Comparison of ENCODE assay signal across 17 cellular contexts in the genomic region with DNA sequence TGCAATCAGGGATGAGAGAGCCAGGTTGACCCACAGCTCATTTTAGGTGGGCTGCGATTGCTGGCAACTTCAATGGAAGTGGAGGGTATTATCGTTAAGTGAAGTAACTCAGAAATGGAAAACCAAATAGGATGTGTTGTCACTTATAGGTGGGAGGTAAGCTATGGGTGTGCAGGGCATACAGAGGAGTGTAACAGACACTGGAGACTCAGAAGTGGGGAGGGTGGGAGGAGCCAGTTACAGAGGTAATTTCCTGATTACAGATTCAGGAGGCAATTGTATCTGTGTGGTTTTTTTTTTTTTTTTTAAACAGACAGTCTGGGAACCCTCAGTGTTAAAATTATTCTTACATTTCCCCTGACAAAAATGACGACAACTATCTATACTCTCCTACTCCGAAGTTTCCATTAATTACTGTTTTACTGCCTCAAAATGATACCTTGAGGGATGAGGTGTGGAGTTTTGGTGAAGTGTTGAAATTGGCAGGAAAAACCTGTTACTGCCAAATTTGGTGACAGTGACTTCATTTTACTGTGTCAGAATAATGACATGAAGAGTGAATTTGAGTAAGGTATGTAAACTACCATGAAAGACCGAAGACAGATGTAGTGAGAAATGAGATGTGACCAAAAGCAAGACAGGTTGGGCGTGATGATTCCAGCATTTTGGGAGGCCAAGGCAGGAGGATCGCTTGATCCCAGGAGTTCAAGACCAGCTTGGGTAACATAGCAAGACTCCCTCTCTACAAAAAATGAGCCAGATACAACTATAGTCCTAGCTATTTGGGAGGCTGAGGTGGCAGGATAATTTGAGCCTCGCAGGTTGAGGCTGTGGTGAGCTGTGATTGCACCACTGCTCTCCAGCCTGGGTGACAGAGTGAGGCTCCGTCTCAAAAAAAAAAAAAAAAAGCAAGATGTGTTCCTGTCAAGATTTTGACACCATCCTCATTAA.
DNase-seq lines count a peak whose midpoint lies in the region; ATAC-seq and TF ChIP-seq lines count a peak whose summit lies in the region.
"Had no signal": no experiment of that assay in that cellular context is flagged by ENCODE, and none has a peak within 500 bp of the region (broad histone marks: within the 10 kb centered on the region; RNA-seq: fewer than 3 reads in every experiment).

No MANE protein-coding gene starts in this region.

- no peaks in the 10 kb centered on the region for H3K9me3 ChIP-seq in GM23248 (ENCODE audit: low read depth)
- H3K9me3 ChIP-seq: thoracic aorta had no signal

- H3K27ac Mint-ChIP-seq in activated CD4-positive, alpha-beta T cell treated with anti-CD3 and anti-CD28 coated beads, Interleukin-2, amount 10 ng/mL, durations not matched to agents 24 days and 14 days, result peak overlapping the region; percentile 100
- peak overlapping the region; percentile 89 for H3K27ac Mint-ChIP-seq in activated naive CD8-positive, alpha-beta T cell

- POLR2A ChIA-PET in HEK293T (lab: Yijun Ruan, JAX), result no interaction called here

- H3K9me3 Mint-ChIP-seq in activated CD4-positive, alpha-beta T cell treated with anti-CD3 and anti-CD28 coated beads, Interleukin-2, amount 10 ng/mL, durations not matched to agents 24 days and 14 days, result no peaks in the 10 kb centered on the region
- H3K9me3 Mint-ChIP-seq in activated naive CD8-positive, alpha-beta T cell (ENCODE audit: low read depth), result no peaks in the 10 kb centered on the region

- peak; percentile 76 for DNase-seq in activated CD4-positive, alpha-beta T cell treated with anti-CD3 and anti-CD28 coated beads, Interleukin-2, amount 10 ng/mL, durations not matched to agents 24 days and 14 days
- DNase-seq in stimulated activated CD4-positive, alpha-beta T cell treated with anti-CD3 and anti-CD28 coated beads, Interleukin-2, amount 100 ng/mL, for 4 hours (ENCODE audit: low read depth), result peak; percentile 32
- DNase-seq in NCI-H2171 treated with DMSO at 0.1 percent for 48 hours (lab: John Stamatoyannopoulos, UW), result no peak
- no peak for DNase-seq in HEK293T (ENCODE audit: extremely low spot score)
- DNase-seq in C1 segment of cervical spinal cord (lab: John Stamatoyannopoulos, UW), result no peak
- no peak for DNase-seq in GM23248
- DNase-seq: cerebellar nuclear complex, foreskin fibroblast, Karpas-422, NCI-H1436 treated with DMSO at 0.1 percent for 48 hours, NCI-H446 treated with DMSO at 0.1 percent for 48 hours, posterior cingulate gyrus, Right ventricle myocardium superior had no signal

- no peaks in the 10 kb centered on the region for H3K9me2 ChIP-seq in GM23248 (ENCODE audit: insufficient read depth)

- H3K4me1 ChIP-seq in GM23248 (ENCODE audit: insufficient read depth), result no peaks in the 10 kb centered on the region

- no peaks in the 10 kb centered on the region for H3F3A ChIP-seq in GM23248 (ENCODE audit: insufficient read depth)

- H4K20me1 ChIP-seq in GM23248 (ENCODE audit: insufficient read depth), result no peaks in the 10 kb centered on the region

- peak; percentile 50 for ATAC-seq in GM18868 (IDR thresholded peaks at IDR 0.05; ENCODE audit: unreplicated experiment)
- ATAC-seq: left lobe of liver had no signal

- 81 to 100% methylated on average over 3 to 9 of the region's 9 CpGs for WGBS in GM23248 (ENCODE audit: low coverage in 1 of 2, low lambda C conversion rate in 2 of 2, missing lambda C conversion rate in 2 of 2), 2 experiments

- H3K36me3 Mint-ChIP-seq in activated CD4-positive, alpha-beta T cell treated with anti-CD3 and anti-CD28 coated beads, Interleukin-2, amount 10 ng/mL, durations not matched to agents 24 days and 14 days (ENCODE audit: low read depth), result peaks cover 43% of the 10 kb centered on the region
- H3K36me3 Mint-ChIP-seq in activated naive CD8-positive, alpha-beta T cell, result peaks cover 8% of the 10 kb centered on the region

- H3K4me3 ChIP-seq in GM23248, result no peak overlapping the region
- H3K4me3 ChIP-seq: thoracic aorta had no signal

- no peak overlapping the region for H3K27ac ChIP-seq in GM23248
- H3K27ac ChIP-seq: thoracic aorta had no signal

- peaks cover 6% of the 10 kb centered on the region; the same call in 1 of the 2 replicates for H3K36me3 ChIP-seq in GM23248 (ENCODE audit: low read depth)
- H3K36me3 ChIP-seq: thoracic aorta had no signal

- H3K4me3 Mint-ChIP-seq in activated CD4-positive, alpha-beta T cell treated with anti-CD3 and anti-CD28 coated beads, Interleukin-2, amount 10 ng/mL, durations not matched to agents 24 days and 14 days, result peak overlapping the region; percentile 77
- peak overlapping the region; percentile 72 for H3K4me3 Mint-ChIP-seq in activated naive CD8-positive, alpha-beta T cell

- in situ Hi-C loops in GM23248 (cut with MboI), result loop anchor here (25.0 kb wide), 1 partner anchor 89 kb away; no protein-coding TSS in a partner anchor

- CTCF ChIA-PET in HEK293T (lab: Yijun Ruan, JAX), result no interaction called here

- no peaks in the 10 kb centered on the region for H3K27me3 ChIP-seq in GM23248 (replicated peaks; ENCODE audit: insufficient read depth)

- no peak overlapping the region for H3K4me2 ChIP-seq in GM23248 (ENCODE audit: unreplicated experiment)

- H3K27me3 Mint-ChIP-seq in activated CD4-positive, alpha-beta T cell treated with anti-CD3 and anti-CD28 coated beads, Interleukin-2, amount 10 ng/mL, durations not matched to agents 24 days and 14 days, result no peaks in the 10 kb centered on the region
- H3K27me3 Mint-ChIP-seq in activated naive CD8-positive, alpha-beta T cell, result no peaks in the 10 kb centered on the region

- no peak overlapping the region for H3K9ac ChIP-seq in GM23248

- peaks cover 83% of the 10 kb centered on the region for H3K79me2 ChIP-seq in GM23248 (ENCODE audit: insufficient read depth)

- H2AFZ ChIP-seq in GM23248, result no peak overlapping the region

- intact Hi-C loops in activated CD4-positive, alpha-beta T cell treated with anti-CD3 and anti-CD28 coated beads, Interleukin-2, amount 10 ng/mL, durations not matched to agents 24 days and 14 days (cut with micrococcal nuclease), result loop anchor here (1.0 to 5.0 kb wide), 6 partner anchors 10 to 676 kb away; no protein-coding TSS in a partner anchor

- H3K4me1 Mint-ChIP-seq in activated CD4-positive, alpha-beta T cell treated with anti-CD3 and anti-CD28 coated beads, Interleukin-2, amount 10 ng/mL, durations not matched to agents 24 days and 14 days, result peaks cover 46% of the 10 kb centered on the region
- peaks cover 64% of the 10 kb centered on the region for H3K4me1 Mint-ChIP-seq in activated naive CD8-positive, alpha-beta T cell (ENCODE audit: low read depth)

TF ChIP-seq in HEK293T, 16 proteins besides CTCF, POLR2A, EP300 and RAD21:
- TF ChIP-seq SP1 (IDR thresholded peaks at IDR 0.05) (no peak), FOXK2 (IDR thresholded peaks at IDR 0.05) (no peak)
- TF ChIP-seq, protein P1, sequence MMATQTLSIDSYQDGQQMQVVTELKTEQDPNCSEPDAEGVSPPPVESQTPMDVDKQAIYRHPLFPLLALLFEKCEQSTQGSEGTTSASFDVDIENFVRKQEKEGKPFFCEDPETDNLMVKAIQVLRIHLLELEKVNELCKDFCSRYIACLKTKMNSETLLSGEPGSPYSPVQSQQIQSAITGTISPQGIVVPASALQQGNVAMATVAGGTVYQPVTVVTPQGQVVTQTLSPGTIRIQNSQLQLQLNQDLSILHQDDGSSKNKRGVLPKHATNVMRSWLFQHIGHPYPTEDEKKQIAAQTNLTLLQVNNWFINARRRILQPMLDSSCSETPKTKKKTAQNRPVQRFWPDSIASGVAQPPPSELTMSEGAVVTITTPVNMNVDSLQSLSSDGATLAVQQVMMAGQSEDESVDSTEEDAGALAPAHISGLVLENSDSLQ (IDR thresholded peaks at IDR 0.05), result no peak

Comparison
In these comparisons a context has a peak if more than half of its experiments do, and no peak if none do; other contexts are left out.
1. DNase-seq: peak in activated CD4-positive, alpha-beta T cell treated with anti-CD3 and anti-CD28 coated beads, Interleukin-2, amount 10 ng/mL, durations not matched to agents 24 days and 14 days (single experiment) and stimulated activated CD4-positive, alpha-beta T cell treated with anti-CD3 and anti-CD28 coated beads, Interleukin-2, amount 100 ng/mL, for 4 hours (single experiment); none in NCI-H2171 treated with DMSO at 0.1 percent for 48 hours (single experiment), HEK293T (single experiment), C1 segment of cervical spinal cord (0 of 14) and GM23248 (single experiment).